In genomic region chr6:158160932-158161539, GRCh38 we compare ENCODE assay signal across 1 cellular context.
TF ChIP-seq lines count a peak whose summit lies in the region.

No MANE protein-coding gene starts in this region.

TF ChIP-seq in GM23338, 12 proteins besides CTCF, POLR2A, EP300 and RAD21 (continued from another document):
- TF ChIP-seq ZNF462 (CRISPR knock-in tag; IDR thresholded peaks at IDR 0.05): no peak
- no peak for TF ChIP-seq EZH2 (IDR thresholded peaks at IDR 0.05; ENCODE audit: low read depth, unreplicated experiment)
- no peak for TF ChIP-seq NANOG (IDR thresholded peaks at IDR 0.05; ENCODE audit: borderline replicate concordance)
- no peak for TF ChIP-seq STAT1 (IDR thresholded peaks at IDR 0.05; ENCODE audit: unreplicated experiment)
- TF ChIP-seq ZNF331 (CRISPR knock-in tag; IDR thresholded peaks at IDR 0.05; ENCODE audit: low read depth): no peak
- no peak for TF ChIP-seq CREB1 (CRISPR knock-in tag; IDR thresholded peaks at IDR 0.05; ENCODE audit: low read depth)
- no peak for TF ChIP-seq ZNF114 (CRISPR knock-in tag; IDR thresholded peaks at IDR 0.05)
- TF ChIP-seq JUNB (IDR thresholded peaks at IDR 0.05; ENCODE audit: unreplicated experiment): no peak
